Comparison of ENCODE assay signal across 20 cellular contexts in the genomic region with DNA sequence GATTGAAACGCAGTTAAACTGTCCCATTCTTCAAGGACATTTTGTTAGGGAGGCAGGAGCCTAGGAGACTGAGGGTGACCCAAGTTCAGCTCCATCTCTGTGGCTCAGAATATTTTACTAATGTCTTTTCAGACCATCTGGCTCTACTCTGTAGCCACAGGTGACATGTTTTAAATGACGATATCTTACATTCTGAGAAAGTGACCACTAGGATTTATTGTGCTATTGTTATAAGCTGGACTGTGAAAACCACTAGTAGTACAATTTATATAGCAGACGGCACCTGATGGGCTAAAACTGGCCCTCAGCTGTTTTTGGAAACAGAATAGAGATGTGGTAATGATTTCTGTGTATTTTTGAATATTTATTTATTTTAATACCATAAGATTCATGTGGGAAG. TPM values are rescaled to one million over a fixed set of nuclear protein-coding genes. Genes with fewer than 3 reads are reported as not detected.
DNase-seq lines count a peak whose midpoint lies in the region; ATAC-seq and TF ChIP-seq lines count a peak whose summit lies in the region.
"Had no signal": no experiment of that assay in that cellular context is flagged by ENCODE, and none has a peak within 500 bp of the region (broad histone marks: within the 10 kb centered on the region; RNA-seq: fewer than 3 reads in every experiment).

No MANE protein-coding gene starts in this region.

- POLR2A ChIA-PET in PC-9 (lab: Charles Lee; ENCODE audit: unreplicated experiment): no interaction called here

- no peak overlapping the region for H3K4me2 ChIP-seq in PC-9
- H3K4me2 ChIP-seq: A549, BLaER1 had no signal

- H3K9me2 ChIP-seq in PC-9 (ENCODE audit: insufficient read depth): no peaks in the 10 kb centered on the region; the same call in 1 of the 2 replicates

- no peak overlapping the region for H2AFZ ChIP-seq in ACC112 (ENCODE audit: low read length, unreplicated experiment)
- no peak overlapping the region for H2AFZ ChIP-seq in PC-9
- H2AFZ ChIP-seq: GM23248 had no signal

- peaks cover 57% of the 10 kb centered on the region for H3F3A ChIP-seq in PC-9 (ENCODE audit: insufficient read depth, low read depth)

- H3K36me3 ChIP-seq in ACC112 (ENCODE audit: insufficient read depth, low read length) (no peaks in the 10 kb centered on the region), PC-9 (ENCODE audit: low read depth) (no peaks in the 10 kb centered on the region), colonic mucosa (no peaks in the 10 kb centered on the region)
- H3K36me3 ChIP-seq: BLaER1 had no signal

- H3K4me3 ChIP-seq in ACC112 (ENCODE audit: low read depth, low read length) (no peak overlapping the region), PC-9 (no peak overlapping the region), colonic mucosa (no peak overlapping the region)
- H3K4me3 ChIP-seq: A549, BLaER1, GM23248 had no signal

- no peak for ATAC-seq in HG03025 (IDR thresholded peaks at IDR 0.05; ENCODE audit: low FRiP score, unreplicated experiment)
- ATAC-seq: A549; CD8-positive, alpha-beta T cell had no signal

- CTCF ChIA-PET in PC-9 (lab: Charles Lee): interaction anchor here (0.8 kb wide), 1 partner anchor 188 kb away, joined by 3 read pairs; no protein-coding TSS in a partner anchor

- H3K4me1 ChIP-seq in ACC112 (ENCODE audit: control insufficient read depth, insufficient read depth, low read length, unreplicated experiment): peaks cover 41% of the 10 kb centered on the region
- peaks cover 73% of the 10 kb centered on the region for H3K4me1 ChIP-seq in PC-9 (replicated peaks; ENCODE audit: insufficient read depth)
- H3K4me1 ChIP-seq in colonic mucosa: no peaks in the 10 kb centered on the region
- H3K4me1 ChIP-seq: BLaER1 had no signal

- no TSS peak for BruUV-seq in PC-9 (replicated peaks; lab: Mats Ljungman, UMichigan)

- no peak for TF ChIP-seq CTCF in PC-9 (conservative IDR thresholded peaks at IDR 0.05)
- TF ChIP-seq CTCF in colonic mucosa (IDR thresholded peaks at IDR 0.05): no peak

- no peak for DNase-seq in PC-9
- no peak for DNase-seq in epithelial cell of prostate (ENCODE audit: low read depth, low spot score)
- DNase-seq in myocyte (ENCODE audit: low read depth): peak; percentile 78
- DNase-seq in dermis blood vessel endothelial cell: no peak
- no peak for DNase-seq in colonic mucosa
- DNase-seq: 8988T; Caco-2; CD4-positive, CD25-positive, alpha-beta regulatory T cell; CD8-positive, alpha-beta T cell; DMS153; DND-41; GM23248; H7; HCEC 1CT had no signal

- H3K27me3 ChIP-seq in ACC112 (ENCODE audit: insufficient read depth, low read length): no peaks in the 10 kb centered on the region
- H3K27me3 ChIP-seq in PC-9 (ENCODE audit: insufficient read depth, low read depth): no peaks in the 10 kb centered on the region
- no peaks in the 10 kb centered on the region for H3K27me3 ChIP-seq in colonic mucosa
- H3K27me3 ChIP-seq: BLaER1 had no signal

- no peaks in the 10 kb centered on the region; the same call in 1 of the 2 replicates for H3K9me3 ChIP-seq in PC-9 (ENCODE audit: insufficient read depth, low read depth)
- no peaks in the 10 kb centered on the region for H3K9me3 ChIP-seq in colonic mucosa
- H3K9me3 ChIP-seq: A549, BLaER1, Caco-2 had no signal

- peak overlapping the region; percentile 99 for H3K27ac ChIP-seq in ACC112 (ENCODE audit: low read depth, low read length)
- peak overlapping the region; percentile 97 for H3K27ac ChIP-seq in PC-9
- H3K27ac ChIP-seq in epithelial cell of prostate: peak overlapping the region; percentile 97
- no peak overlapping the region for H3K27ac ChIP-seq in colonic mucosa
- H3K27ac ChIP-seq: BLaER1, C4-2B, GM23248 had no signal

- H3K79me2 ChIP-seq in ACC112 (ENCODE audit: control insufficient read depth, insufficient read depth, low read length, unreplicated experiment) (no peaks in the 10 kb centered on the region), PC-9 (ENCODE audit: low read depth) (no peaks in the 10 kb centered on the region)

- intact Hi-C loops in PC-9 (cut with micrococcal nuclease; ENCODE audit: unreplicated experiment): no loop called here
- intact Hi-C loops in colonic mucosa (cut with DNase I): no loop called here

- no peak overlapping the region for H3K9ac ChIP-seq in colonic mucosa (ENCODE audit: low read depth in 2 of 2, low read length in 2 of 2)
- H3K9ac ChIP-seq: BLaER1, GM23248 had no signal

- H4K20me1 ChIP-seq in PC-9 (ENCODE audit: insufficient read depth): no peaks in the 10 kb centered on the region
- H4K20me1 ChIP-seq: BLaER1 had no signal

RNA-seq across cellular contexts. Expression of a gene that starts 55.5 kb away (rescaled TPM):
- total RNA-seq in PC-9 (2021): 1.7 and 2.3 TPM in 2 replicates
- 0.16 and 0.64 TPM in 2 replicates for total RNA-seq in myocyte
- polyA plus RNA-seq in myocyte (2012): 0.35 TPM
- total RNA-seq in dermis blood vessel endothelial cell: 0.34 and 0.84 TPM in 2 replicates
- total RNA-seq in colonic mucosa: 1 to 10 TPM in 1 of 2 donors, under 1 TPM in 1; 0.25 to 1.4 TPM
- total RNA-seq: GM23248 had no signal
- polyA plus RNA-seq: AG04450, GM23248 had no signal
